ENCODE assay signal across 11 cellular contexts in genomic region chr12:47935196-47935595, GRCh38. TPM values are rescaled to one million over a fixed set of nuclear protein-coding genes. Genes with fewer than 3 reads are reported as not detected.
DNase-seq lines count a peak whose midpoint lies in the region; ATAC-seq and TF ChIP-seq lines count a peak whose summit lies in the region.
"Had no signal": no experiment of that assay in that cellular context is flagged by ENCODE, and none has a peak within 500 bp of the region (broad histone marks: within the 10 kb centered on the region; RNA-seq: fewer than 3 reads in every experiment).

No MANE protein-coding gene starts in this region.

- no peak overlapping the region for H3K9ac ChIP-seq in GM23248
- no peak overlapping the region for H3K9ac ChIP-seq in Karpas-422 (ENCODE audit: low read length)

- DNase-seq in GM23248 (peak; percentile 89), astrocyte of the hippocampus (ENCODE audit: low read depth, low spot score) (peak; percentile 66), left ventricle myocardium inferior (peak; percentile 73), gastrocnemius medialis (peak in 1 of 2 donors; percentile 36), left lobe of liver (ENCODE audit: low spot score) (no peak), Karpas-422 (no peak), erythroblast (lab: John Stamatoyannopoulos, UW) (no peak)
- DNase-seq: activated T-cell treated with anti-CD3 and anti-CD28 coated beads, Interleukin-2, amount 50 U/mL, for 24 hours; dermis blood vessel endothelial cell; NCI-H1092 treated with DMSO at 0.1 percent for 48 hours had no signal

- no peak overlapping the region for H3K4me3 ChIP-seq in GM23248
- no peak overlapping the region for H3K4me3 ChIP-seq in left ventricle myocardium inferior
- H3K4me3 ChIP-seq in gastrocnemius medialis: no peak overlapping the region
- H3K4me3 ChIP-seq in Karpas-422 (ENCODE audit: low read length): no peak overlapping the region

- H3K79me2 ChIP-seq in GM23248 (ENCODE audit: insufficient read depth) (no peaks in the 10 kb centered on the region), Karpas-422 (ENCODE audit: low read length) (no peaks in the 10 kb centered on the region)

- no peak for TF ChIP-seq CTCF in left ventricle myocardium inferior (IDR thresholded peaks at IDR 0.05; ENCODE audit: borderline replicate concordance)
- no peak for TF ChIP-seq CTCF in gastrocnemius medialis (IDR thresholded peaks at IDR 0.05 in 4 of 5, conservative IDR thresholded peaks at IDR 0.05 in 1 of 5)

- 10 to 11% methylated on average over 10 of the region's 10 CpGs for WGBS in GM23248 (ENCODE audit: low coverage in 1 of 2, low lambda C conversion rate in 2 of 2, missing lambda C conversion rate in 2 of 2), 2 experiments

- H3F3A ChIP-seq in GM23248 (ENCODE audit: insufficient read depth): peaks cover 10% of the 10 kb centered on the region

- TF ChIP-seq POLR2A in gastrocnemius medialis (IDR thresholded peaks at IDR 0.05) (no peak), erythroblast (IDR thresholded peaks at IDR 0.05; ENCODE audit: low read length) (no peak)

- H3K27me3 ChIP-seq in GM23248 (replicated peaks; ENCODE audit: insufficient read depth) (0 out of 2 replicates have a peak, but pooled peaks cover 5% of the 10 kb centered on the region), left ventricle myocardium inferior (ENCODE audit: low read depth) (no peaks in the 10 kb centered on the region), gastrocnemius medialis (no peaks in the 10 kb centered on the region), Karpas-422 (ENCODE audit: low read length) (no peaks in the 10 kb centered on the region)

- H3K4me2 ChIP-seq in GM23248 (ENCODE audit: unreplicated experiment) (peak overlapping the region; percentile 45), Karpas-422 (ENCODE audit: low read depth, low read length, poor library complexity, severe bottlenecking) (no peak overlapping the region)

- no peaks in the 10 kb centered on the region for H3K9me2 ChIP-seq in GM23248 (ENCODE audit: insufficient read depth)
- H3K9me2 ChIP-seq in Karpas-422 (replicated peaks; ENCODE audit: insufficient read depth, low read length): no peaks in the 10 kb centered on the region

- H4K20me1 ChIP-seq in GM23248 (ENCODE audit: insufficient read depth) (no peaks in the 10 kb centered on the region), Karpas-422 (ENCODE audit: insufficient read depth, low read depth, low read length) (no peaks in the 10 kb centered on the region)

- no peaks in the 10 kb centered on the region for H3K9me3 ChIP-seq in GM23248 (ENCODE audit: low read depth)
- H3K9me3 ChIP-seq in left ventricle myocardium inferior (replicated peaks): no peaks in the 10 kb centered on the region
- H3K9me3 ChIP-seq in gastrocnemius medialis: no peaks in the 10 kb centered on the region
- no peaks in the 10 kb centered on the region for H3K9me3 ChIP-seq in Karpas-422 (ENCODE audit: low read length)

- intact Hi-C loops in left ventricle myocardium inferior (cut with micrococcal nuclease) (no loop called here), gastrocnemius medialis (cut with DNase I; ENCODE audit: low total_unique reads) (no loop called here)

- H3K4me1 ChIP-seq in GM23248 (ENCODE audit: insufficient read depth): peaks cover 15% of the 10 kb centered on the region
- peaks cover 29% of the 10 kb centered on the region for H3K4me1 ChIP-seq in left ventricle myocardium inferior
- H3K4me1 ChIP-seq in gastrocnemius medialis: peaks cover 0 to 7% of the 10 kb centered on the region in 2 donors
- no peaks in the 10 kb centered on the region for H3K4me1 ChIP-seq in Karpas-422 (ENCODE audit: low read length)

- in situ Hi-C loops in GM23248 (cut with MboI): no loop called here
- in situ Hi-C loops in gastrocnemius medialis (cut with MboI; ENCODE audit: low sequenced_read_pairs in 4 of 4): no loop called here

- peak; percentile 30 for ATAC-seq in gastrocnemius medialis
- no peak for ATAC-seq in left lobe of liver
- no peak for ATAC-seq in GM18511 (IDR thresholded peaks at IDR 0.05; ENCODE audit: unreplicated experiment)

- H3K27ac ChIP-seq in GM23248 (no peak overlapping the region), left ventricle myocardium inferior (replicated peaks) (peak overlapping the region; percentile 43), gastrocnemius medialis (no peak overlapping the region), Karpas-422 (ENCODE audit: low read length) (no peak overlapping the region)

- H2AFZ ChIP-seq in GM23248 (0 out of 2 replicates have a peak overlapping the region, but pooled peaks have one; percentile 9), Karpas-422 (ENCODE audit: low read length) (no peak overlapping the region)

- no peaks in the 10 kb centered on the region for H3K36me3 ChIP-seq in GM23248 (ENCODE audit: low read depth)
- H3K36me3 ChIP-seq in left ventricle myocardium inferior: no peaks in the 10 kb centered on the region
- no peaks in the 10 kb centered on the region for H3K36me3 ChIP-seq in gastrocnemius medialis
- H3K36me3 ChIP-seq in Karpas-422 (ENCODE audit: insufficient read depth, low read length): no peaks in the 10 kb centered on the region

RNA-seq across cellular contexts. Expression of gene TMEM106C, which starts 28.2 kb away (rescaled TPM):
- 57.5 and 79.8 TPM in 2 replicates for total RNA-seq in GM23248 (2014; rRNA removed; shearing (Covaris generic))
- polyA plus RNA-seq in GM23248 (2016; fragmentation: Nextera tagmentation; extraction: Ambion mirVana): 69.4 and 70.4 TPM in 2 replicates
- total RNA-seq in left ventricle myocardium inferior (48.1 TPM), gastrocnemius medialis (10 to 100 TPM; 11.8 to 27.1 (median 24.8) TPM), left lobe of liver (14.8 TPM)
- 95.6 and 127 TPM in 2 replicates for total RNA-seq in Karpas-422 (2014; rRNA removed; shearing (Covaris generic); ENCODE audit: low replicate concordance)

RNA-seq across cellular contexts. Expression of gene VDR, which starts 30.4 kb away (rescaled TPM):
- total RNA-seq in GM23248 (2014; rRNA removed; shearing (Covaris generic)): 30.5 and 37.2 TPM in 2 replicates
- 23.9 and 25.5 TPM in 2 replicates for polyA plus RNA-seq in GM23248 (2016; fragmentation: Nextera tagmentation; extraction: Ambion mirVana)
- 0.33 TPM for total RNA-seq in left ventricle myocardium inferior
- 1 to 10 TPM; 3.2 to 6.1 (median 4.4) TPM for total RNA-seq in gastrocnemius medialis
- 0.28 TPM for total RNA-seq in left lobe of liver
- not detected in 2 replicates for total RNA-seq in Karpas-422 (2014; rRNA removed; shearing (Covaris generic); ENCODE audit: low replicate concordance)

Comparison
In these comparisons a context has a peak if more than half of its experiments do, and no peak if none do; other contexts are left out.
1. DNase-seq: peak in GM23248 (single experiment), astrocyte of the hippocampus (single experiment) and left ventricle myocardium inferior (single experiment); none in left lobe of liver (single experiment), Karpas-422 (single experiment) and erythroblast (0 of 2).
2. ATAC-seq: peak in gastrocnemius medialis (2 of 2); none in left lobe of liver (single experiment) and GM18511 (single experiment).